Comparison of ENCODE assay signal across 28 cellular contexts in the genomic region with DNA sequence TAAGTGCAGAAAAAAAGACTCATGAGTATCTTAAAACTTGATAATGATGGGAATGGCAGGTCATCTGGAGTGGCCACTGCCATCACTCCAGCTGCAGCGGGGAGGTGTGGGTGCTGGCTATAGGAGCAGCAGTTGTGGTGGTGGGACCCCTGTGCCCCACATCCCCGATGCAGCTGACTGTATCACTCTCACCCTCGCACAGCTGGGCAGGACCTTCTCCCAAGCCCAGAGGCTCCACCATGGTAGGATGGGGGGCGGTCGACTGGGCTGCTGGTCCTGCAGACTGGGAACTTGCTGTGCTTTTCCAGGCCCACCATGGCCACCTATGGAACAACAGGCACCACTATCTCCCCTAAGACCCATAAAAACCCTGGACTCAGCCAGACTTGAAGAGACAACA.
"Had no signal": no experiment of that assay in that cellular context is flagged by ENCODE, and none has a peak within 500 bp of the region (broad histone marks: within the 10 kb centered on the region; RNA-seq: fewer than 3 reads in every experiment).

No MANE protein-coding gene starts in this region.

- H3K4me2 ChIP-seq: neural progenitor cell had no signal

- ATAC-seq: naive thymus-derived CD4-positive, alpha-beta T cell; natural killer cell; stimulated activated effector memory CD8-positive, alpha-beta T cell treated with anti-CD3 and anti-CD28 coated beads, Interleukin-12 subunit alpha, Interleukin-12 subunit beta, amount 100 ng/mL, for 72 hours; stimulated activated naive B cell treated with anti-CD40 and anti-IgM and Interleukin-4, amounts not matched to agents 10 μg/mL and 1 μg/mL and 100 μg/mL, for 72 hours had no signal

- H3K9me3 ChIP-seq: ovary, prostate gland, right atrium auricular region, right lobe of liver, sigmoid colon, stomach, thoracic aorta, thyroid gland, tibial nerve, upper lobe of left lung, uterus had no signal

- H3K4me1 Mint-ChIP-seq: naive thymus-derived CD4-positive, alpha-beta T cell; natural killer cell; nephron; stimulated activated effector memory CD8-positive, alpha-beta T cell treated with anti-CD3 and anti-CD28 coated beads, Interleukin-12 subunit alpha, Interleukin-12 subunit beta, amount 100 ng/mL, for 72 hours; stimulated activated naive B cell treated with anti-CD40 and anti-IgM and Interleukin-4, amounts not matched to agents 10 μg/mL and 1 μg/mL and 100 μg/mL, for 72 hours had no signal

- H3K36me3 Mint-ChIP-seq: naive thymus-derived CD4-positive, alpha-beta T cell; natural killer cell; neural progenitor cell; stimulated activated effector memory CD8-positive, alpha-beta T cell treated with anti-CD3 and anti-CD28 coated beads, Interleukin-12 subunit alpha, Interleukin-12 subunit beta, amount 100 ng/mL, for 72 hours; stimulated activated naive B cell treated with anti-CD40 and anti-IgM and Interleukin-4, amounts not matched to agents 10 μg/mL and 1 μg/mL and 100 μg/mL, for 72 hours had no signal

- H3K4me1 ChIP-seq: parathyroid adenoma, prostate gland, right atrium auricular region, right lobe of liver, sigmoid colon, stomach, thyroid gland, upper lobe of left lung, uterus had no signal

- H3K27ac Mint-ChIP-seq: naive thymus-derived CD4-positive, alpha-beta T cell; natural killer cell; nephron; neural progenitor cell; stimulated activated effector memory CD8-positive, alpha-beta T cell treated with anti-CD3 and anti-CD28 coated beads, Interleukin-12 subunit alpha, Interleukin-12 subunit beta, amount 100 ng/mL, for 72 hours; stimulated activated naive B cell treated with anti-CD40 and anti-IgM and Interleukin-4, amounts not matched to agents 10 μg/mL and 1 μg/mL and 100 μg/mL, for 72 hours; stimulated activated naive CD8-positive, alpha-beta T cell treated with anti-CD3 and anti-CD28 coated beads, Interleukin-15, Interleukin-2, amounts not matched to agents 100 ng/mL and 50 ng/mL, for 24 hours had no signal

- H3K9ac ChIP-seq: neural progenitor cell, parathyroid adenoma had no signal

- H3K27ac ChIP-seq: neural progenitor cell, ovary, parathyroid adenoma, prostate gland, right atrium auricular region, right lobe of liver, sigmoid colon, stomach, thoracic aorta, thyroid gland, tibial nerve, upper lobe of left lung, uterus had no signal

- H3K4me3 Mint-ChIP-seq: naive thymus-derived CD4-positive, alpha-beta T cell; natural killer cell; nephron; neural progenitor cell; stimulated activated effector memory CD8-positive, alpha-beta T cell treated with anti-CD3 and anti-CD28 coated beads, Interleukin-12 subunit alpha, Interleukin-12 subunit beta, amount 100 ng/mL, for 72 hours; stimulated activated naive B cell treated with anti-CD40 and anti-IgM and Interleukin-4, amounts not matched to agents 10 μg/mL and 1 μg/mL and 100 μg/mL, for 72 hours; stimulated activated naive CD8-positive, alpha-beta T cell treated with anti-CD3 and anti-CD28 coated beads, Interleukin-15, Interleukin-2, amounts not matched to agents 100 ng/mL and 50 ng/mL, for 24 hours had no signal

- H2AFZ ChIP-seq: neural progenitor cell, parathyroid adenoma had no signal

- H3K27me3 ChIP-seq: neural progenitor cell, ovary, right atrium auricular region, right lobe of liver, sigmoid colon, stomach, thyroid gland, tibial nerve, upper lobe of left lung, uterus had no signal

- H3K27me3 Mint-ChIP-seq: naive thymus-derived CD4-positive, alpha-beta T cell; stimulated activated naive B cell treated with anti-CD40 and anti-IgM and Interleukin-4, amounts not matched to agents 10 μg/mL and 1 μg/mL and 100 μg/mL, for 72 hours; stimulated activated naive CD8-positive, alpha-beta T cell treated with anti-CD3 and anti-CD28 coated beads, Interleukin-15, Interleukin-2, amounts not matched to agents 100 ng/mL and 50 ng/mL, for 24 hours had no signal

- DNase-seq: naive thymus-derived CD4-positive, alpha-beta T cell; natural killer cell; occipital lobe; ovary; retina; right lobe of liver; sigmoid colon; small intestine; stimulated activated CD4-positive, alpha-beta T cell treated with anti-CD3 and anti-CD28 coated beads, Interleukin-15, amount 100 ng/mL, for 24 hours; stimulated activated CD4-positive, alpha-beta T cell treated with anti-CD3 and anti-CD28 coated beads, Interleukin-2, amount 100 ng/mL, for 24 hours; stimulated activated CD4-positive, alpha-beta T cell treated with anti-CD3 and anti-CD28 coated beads, Interleukin-2, amount 100 ng/mL, for 48 hours; stimulated activated CD4-positive, alpha-beta T cell treated with anti-CD3 and anti-CD28 coated beads, Interleukin-4, amount 100 ng/mL, for 24 hours; stimulated activated naive B cell treated with anti-CD40 and anti-IgM and Interleukin-4, amounts not matched to agents 10 μg/mL and 1 μg/mL and 100 μg/mL, for 72 hours; stimulated activated naive CD4-positive, alpha-beta T cell treated with Interleukin-2 at 50 U/mL for 16 hours; stomach; thyroid gland; trophoblast cell; uterus had no signal

- H3K9me3 Mint-ChIP-seq: neural progenitor cell had no signal

- H3K4me3 ChIP-seq: neural progenitor cell, ovary, prostate gland, right atrium auricular region, right lobe of liver, sigmoid colon, stomach, thoracic aorta, thyroid gland, tibial nerve, upper lobe of left lung, uterus had no signal

- H3K36me3 ChIP-seq: neural progenitor cell, ovary, prostate gland, right atrium auricular region, right lobe of liver, sigmoid colon, stomach, thoracic aorta, thyroid gland, tibial nerve, upper lobe of left lung, uterus had no signal
